Comparison of ENCODE assay signal across 19 cellular contexts in genomic region chr12:56896082-56896481, GRCh38. TPM values are rescaled to one million over a fixed set of nuclear protein-coding genes. Genes with fewer than 3 reads are reported as not detected.
DNase-seq lines count a peak whose midpoint lies in the region; ATAC-seq, FAIRE-seq and TF ChIP-seq lines count a peak whose summit lies in the region.
"Had no signal": no experiment of that assay in that cellular context is flagged by ENCODE, and none has a peak within 500 bp of the region (broad histone marks: within the 10 kb centered on the region; RNA-seq: fewer than 3 reads in every experiment).

No MANE protein-coding gene starts in this region.

- ATAC-seq in A549, result no peak
- ATAC-seq in IMR-90 (ENCODE audit: low read depth), result no peak

- no peaks in the 10 kb centered on the region for H3K79me1 ChIP-seq in IMR-90 (ENCODE audit: low read depth in 1 of 2, low read length in 2 of 2)
- H3K79me1 ChIP-seq in trophoblast cell (ENCODE audit: low read length), result no peaks in the 10 kb centered on the region

- FAIRE-seq in A549 (lab: Jason Lieb, UNC), result no peak
- FAIRE-seq: GM12892 had no signal

- H2AK5ac ChIP-seq in IMR-90 (ENCODE audit: low read depth, low read length) (no peak overlapping the region), trophoblast cell (ENCODE audit: low read length) (no peak overlapping the region)

- WGBS in A549 (ENCODE audit: missing lambda C conversion rate), result 14% methylated on average over 1 of the region's 1 CpG
- 40% methylated on average over 1 of the region's 1 CpG; no CpG with 5 or more reads in 1 of the 2 experiments for WGBS in IMR-90 (ENCODE audit: extremely low coverage in 2 of 2, insufficient read length in 1 of 2), 2 experiments
- WGBS in esophagus muscularis mucosa, result 47% methylated on average over 1 of the region's 1 CpG
- WGBS in trophoblast cell (ENCODE audit: extremely low coverage, insufficient coverage, insufficient read length), result 100% methylated on average over 1 of the region's 1 CpG

- H3K9me3 ChIP-seq in A549 (no peaks in the 10 kb centered on the region), IMR-90 (ENCODE audit: control insufficient read depth, insufficient read depth, low read length) (peaks cover 11% of the 10 kb centered on the region), esophagus muscularis mucosa (peaks cover 0 to 16% (median 13%) of the 10 kb centered on the region in 4 donors), trophoblast cell (ENCODE audit: insufficient read depth, low read depth, low read length) (peaks cover 17% of the 10 kb centered on the region), Caco-2 (peaks cover 10% of the 10 kb centered on the region)

- BruUV-seq in IMR-90 (replicated peaks; lab: Mats Ljungman, UMichigan) (no TSS peak), Caco-2 (replicated peaks; lab: Mats Ljungman, UMichigan) (no TSS peak)

- intact Hi-C loops in IMR-90 (cut with micrococcal nuclease), result no loop called here
- intact Hi-C loops in esophagus muscularis mucosa (cut with DNase I), result no loop called here
- intact Hi-C loops in Caco-2 (cut with micrococcal nuclease; ENCODE audit: unreplicated experiment), result no loop called here

- H4K5ac ChIP-seq in IMR-90 (ENCODE audit: low read depth, low read length), result no peak overlapping the region

- H3K23ac ChIP-seq in IMR-90 (ENCODE audit: low read depth, low read length), result no peak overlapping the region
- H3K23ac ChIP-seq in trophoblast cell (ENCODE audit: low read length), result peak overlapping the region; percentile 92

- H3K4me3 ChIP-seq in A549, result no peak overlapping the region
- no peak overlapping the region for H3K4me3 ChIP-seq in IMR-90 (ENCODE audit: insufficient read depth, low read depth, low read length)
- H3K4me3 ChIP-seq in esophagus muscularis mucosa, result no peak overlapping the region
- peak overlapping the region; percentile 55 for H3K4me3 ChIP-seq in trophoblast cell (ENCODE audit: low read depth, low read length)
- H3K4me3 ChIP-seq in Caco-2 (ENCODE audit: low read depth, low read length), result no peak overlapping the region
- H3K4me3 ChIP-seq: BLaER1 treated with 17β-estradiol and CSF1 and Interleukin-3, amounts not matched to agents 10 nM and 100 nM; GM23248 had no signal

- POLR2A ChIA-PET in A549 (lab: Yijun Ruan, JAX) (no interaction called here), IMR-90 (lab: Charles Lee; ENCODE audit: unreplicated experiment) (no interaction called here), Caco-2 (lab: Charles Lee) (no interaction called here)

- in situ Hi-C loops in IMR-90 (cut with MboI; ENCODE audit: low sequenced_read_pairs), result no loop called here

- H4K20me1 ChIP-seq in IMR-90 (ENCODE audit: insufficient read depth, low read length), result no peaks in the 10 kb centered on the region
- H4K20me1 ChIP-seq: BLaER1 treated with 17β-estradiol and CSF1 and Interleukin-3, amounts not matched to agents 10 nM and 100 nM had no signal

- H3K27me3 Mint-ChIP-seq in Caco-2 (ENCODE audit: insufficient read depth, unreplicated experiment), result no peaks in the 10 kb centered on the region

- H2BK20ac ChIP-seq in IMR-90 (ENCODE audit: low read depth, low read length), result no peak overlapping the region

- no peak for DNase-seq in A549 (ENCODE audit: low read depth in 1 of 2, low spot score in 1 of 2)
- DNase-seq in IMR-90, result no peak
- peak; percentile 60 for DNase-seq in esophagus muscularis mucosa (ENCODE audit: extremely low spot score)
- no peak for DNase-seq in trophoblast cell
- no peak for DNase-seq in Caco-2
- DNase-seq in superior temporal gyrus (ENCODE audit: extremely low spot score), result no peak
- DNase-seq in GM19238 (ENCODE audit: insufficient read length, low spot score), result no peak
- DNase-seq: 8988T; ACHN; Calu3; CD4-positive, CD25-positive, alpha-beta regulatory T cell; DMS 273 treated with DMSO at 0.1 percent for 48 hours; DMS79; GM23248; H7 had no signal

- H2AK9ac ChIP-seq in IMR-90 (replicated peaks; ENCODE audit: low read depth, low read length, poor library complexity), result no peak overlapping the region

- H3K9ac ChIP-seq in IMR-90 (ENCODE audit: low read depth, low read length) (no peak overlapping the region), trophoblast cell (ENCODE audit: low read length) (no peak overlapping the region)
- H3K9ac ChIP-seq: BLaER1 treated with 17β-estradiol and CSF1 and Interleukin-3, amounts not matched to agents 10 nM and 100 nM; GM23248 had no signal

- peak overlapping the region; percentile 87 for H2BK5ac ChIP-seq in IMR-90 (ENCODE audit: low read depth, low read length, poor library complexity, severe bottlenecking)
- no peak overlapping the region for H2BK5ac ChIP-seq in trophoblast cell (ENCODE audit: low read depth, low read length, poor library complexity)

- no peak overlapping the region for H4K12ac ChIP-seq in trophoblast cell (ENCODE audit: low read depth, low read length)

- H3K4me3 Mint-ChIP-seq in Caco-2 (ENCODE audit: unreplicated experiment), result no peak overlapping the region
- H3K4me3 Mint-ChIP-seq: CD4-positive, CD25-positive, alpha-beta regulatory T cell had no signal

- no peak overlapping the region for H3K56ac ChIP-seq in IMR-90 (ENCODE audit: extremely low read depth, insufficient read depth, low read length)

- H2BK15ac ChIP-seq in IMR-90 (ENCODE audit: low read depth, low read length), result no peak overlapping the region

- H2BK120ac ChIP-seq in IMR-90 (ENCODE audit: low read depth, low read length) (no peak overlapping the region), trophoblast cell (ENCODE audit: insufficient read depth, low read length, poor library complexity) (no peak overlapping the region)

- H3K4ac ChIP-seq in IMR-90 (ENCODE audit: low read depth, low read length) (no peak overlapping the region), trophoblast cell (ENCODE audit: low read depth, low read length) (no peak overlapping the region)

- no peak overlapping the region for H3K14ac ChIP-seq in IMR-90 (replicated peaks; ENCODE audit: low read depth, low read length)
- H3K14ac ChIP-seq in trophoblast cell (ENCODE audit: low read length), result no peak overlapping the region

- H3K18ac ChIP-seq in IMR-90 (ENCODE audit: low read depth, low read length) (no peak overlapping the region), trophoblast cell (ENCODE audit: low read length) (no peak overlapping the region)

- CTCF ChIA-PET in A549 (lab: Yijun Ruan, JAX) (interaction anchor here (0.6 kb wide), 1 partner anchor 101 kb away, joined by 3 read pairs; no protein-coding TSS in a partner anchor), IMR-90 (lab: Yijun Ruan, JAX) (no interaction called here), Caco-2 (lab: Charles Lee) (no interaction called here)

- no peak overlapping the region for H4K91ac ChIP-seq in IMR-90 (ENCODE audit: insufficient read depth, low read depth, low read length)
- H4K91ac ChIP-seq in trophoblast cell (ENCODE audit: low read depth, low read length), result no peak overlapping the region

- TF ChIP-seq RAD21 in A549 (conservative IDR thresholded peaks at IDR 0.05 in 1 of 2, IDR thresholded peaks at IDR 0.05 in 1 of 2) (no peak), IMR-90 (IDR thresholded peaks at IDR 0.05; ENCODE audit: low read length) (no peak)

- no peak for TF ChIP-seq CTCF in A549 (IDR thresholded peaks at IDR 0.05)
- no peak for TF ChIP-seq CTCF in IMR-90 (conservative IDR thresholded peaks at IDR 0.05; ENCODE audit: low read depth, low read length)
- no peak for TF ChIP-seq CTCF in esophagus muscularis mucosa (IDR thresholded peaks at IDR 0.05)
- no peak for TF ChIP-seq CTCF in Caco-2 (IDR thresholded peaks at IDR 0.05; ENCODE audit: insufficient read depth in 1 of 2, low read depth in 1 of 2, low read length in 1 of 2, severe bottlenecking in 1 of 2, unreplicated experiment in 1 of 2)

- H3K9me1 ChIP-seq in IMR-90 (ENCODE audit: insufficient read depth, low read length), result peaks cover 5% of the 10 kb centered on the region

- peaks cover 13% of the 10 kb centered on the region for H3K9me3 Mint-ChIP-seq in Caco-2 (ENCODE audit: unreplicated experiment)

- no peaks in the 10 kb centered on the region for H3K79me2 ChIP-seq in trophoblast cell (ENCODE audit: control insufficient read depth, insufficient read depth, low read length, poor library complexity)

- no peak overlapping the region for H3K27ac ChIP-seq in A549
- no peak overlapping the region for H3K27ac ChIP-seq in IMR-90 (ENCODE audit: insufficient read depth, low read length)
- H3K27ac ChIP-seq in esophagus muscularis mucosa (replicated peaks in 1 of 4), result no peak overlapping the region
- no peak overlapping the region for H3K27ac ChIP-seq in trophoblast cell (ENCODE audit: low read depth, low read length)
- H3K27ac ChIP-seq: BLaER1 treated with 17β-estradiol and CSF1 and Interleukin-3, amounts not matched to agents 10 nM and 100 nM; GM23248 had no signal

- dilution Hi-C loops in IMR-90 (cut with HindIII; ENCODE audit: low sequenced_read_pairs, unreplicated experiment), result no loop called here

- H3K27ac Mint-ChIP-seq in Caco-2 (ENCODE audit: unreplicated experiment), result no peak overlapping the region

- no peak overlapping the region for H2BK12ac ChIP-seq in trophoblast cell (ENCODE audit: low read length)

- H3K4me2 ChIP-seq in A549 (no peak overlapping the region), IMR-90 (ENCODE audit: low read depth, low read length) (no peak overlapping the region), trophoblast cell (ENCODE audit: low read length) (no peak overlapping the region)
- H3K4me2 ChIP-seq: BLaER1 treated with 17β-estradiol and CSF1 and Interleukin-3, amounts not matched to agents 10 nM and 100 nM had no signal

- H3K36me3 Mint-ChIP-seq in Caco-2 (ENCODE audit: insufficient read depth, unreplicated experiment), result no peaks in the 10 kb centered on the region
- H3K36me3 Mint-ChIP-seq: CD4-positive, CD25-positive, alpha-beta regulatory T cell had no signal

- H4K8ac ChIP-seq in IMR-90 (ENCODE audit: low read depth in 2 of 2, low read length in 2 of 2), result no peak overlapping the region
- no peak overlapping the region for H4K8ac ChIP-seq in trophoblast cell (ENCODE audit: low read depth, low read length)

- H2AFZ ChIP-seq in IMR-90 (replicated peaks; ENCODE audit: low read length, poor library complexity) (no peak overlapping the region), trophoblast cell (ENCODE audit: insufficient read depth, low read length, poor library complexity) (no peak overlapping the region)
- H2AFZ ChIP-seq: GM23248 had no signal

- H3K27me3 ChIP-seq in IMR-90 (ENCODE audit: control insufficient read depth, insufficient read depth, low read length) (no peaks in the 10 kb centered on the region), esophagus muscularis mucosa (no peaks in the 10 kb centered on the region), trophoblast cell (ENCODE audit: insufficient read depth, low read length) (no peaks in the 10 kb centered on the region), Caco-2 (replicated peaks; ENCODE audit: control insufficient read depth, insufficient read depth, low read length) (no peaks in the 10 kb centered on the region)
- H3K27me3 ChIP-seq: BLaER1 treated with 17β-estradiol and CSF1 and Interleukin-3, amounts not matched to agents 10 nM and 100 nM had no signal

- H3K4me1 ChIP-seq in A549, result peaks cover 20% of the 10 kb centered on the region
- H3K4me1 ChIP-seq in IMR-90 (ENCODE audit: control insufficient read depth, insufficient read depth, low read length), result no peaks in the 10 kb centered on the region
- H3K4me1 ChIP-seq in esophagus muscularis mucosa, result no peaks in the 10 kb centered on the region
- no peaks in the 10 kb centered on the region for H3K4me1 ChIP-seq in trophoblast cell (ENCODE audit: control insufficient read depth in 1 of 2, insufficient read depth in 2 of 2, low read length in 2 of 2)
- H3K4me1 ChIP-seq in Caco-2, result no peaks in the 10 kb centered on the region
- H3K4me1 ChIP-seq: BLaER1 treated with 17β-estradiol and CSF1 and Interleukin-3, amounts not matched to agents 10 nM and 100 nM had no signal

- H3K4me1 Mint-ChIP-seq in Caco-2 (ENCODE audit: low read depth, unreplicated experiment), result no peaks in the 10 kb centered on the region
- H3K4me1 Mint-ChIP-seq: CD4-positive, CD25-positive, alpha-beta regulatory T cell had no signal

- TF ChIP-seq EP300 in A549 (IDR thresholded peaks at IDR 0.05), result no peak
- no peak for TF ChIP-seq EP300 in esophagus muscularis mucosa (IDR thresholded peaks at IDR 0.05)

- peak; percentile 3; the same call in 1 of the 2 replicates for TF ChIP-seq POLR2A in A549 (IDR thresholded peaks at IDR 0.05; ENCODE audit: low read length)
- no peak for TF ChIP-seq POLR2A in IMR-90 (IDR thresholded peaks at IDR 0.05; ENCODE audit: low read depth, low read length)
- no peak for TF ChIP-seq POLR2A in esophagus muscularis mucosa (IDR thresholded peaks at IDR 0.05; ENCODE audit: low read depth)

- H3K36me3 ChIP-seq in IMR-90 (ENCODE audit: control insufficient read depth, insufficient read depth, low read length) (no peaks in the 10 kb centered on the region), esophagus muscularis mucosa (no peaks in the 10 kb centered on the region), trophoblast cell (ENCODE audit: control insufficient read depth in 1 of 2, insufficient read depth in 2 of 2, low read length in 2 of 2) (no peaks in the 10 kb centered on the region), Caco-2 (ENCODE audit: control insufficient read depth, insufficient read depth, low read length) (no peaks in the 10 kb centered on the region)

RNA-seq across cellular contexts. Expression of gene SDR9C7, which starts 38.1 kb away (rescaled TPM):
- polyA plus RNA-seq in A549 (2011; rRNA removed), result 0.13 TPM in 1 of 2 replicates, not detected in the other
- polyA plus RNA-seq in A549 (2012; cell fraction: cytosol; rRNA removed), result 0.03 and 0.05 TPM in 2 replicates
- 0.05 and 0.06 TPM in 2 replicates for polyA plus RNA-seq in A549 (2012; cell fraction: nucleus; rRNA removed)
- polyA plus RNA-seq in A549 (2017; fragmentation: RNase III; extraction: RNeasy Plus Mini Kit Qiagen cat#74134 plus additional on column Dnase treatment), result 0.05 TPM in 1 of 3 replicates, not detected in the others
- not detected in 2 replicates for polyA minus RNA-seq in A549 (2011; rRNA and poly(A)+ RNA removed)
- not detected in 2 replicates for total RNA-seq in IMR-90 (2012; rRNA removed)
- not detected in 2 replicates for polyA plus RNA-seq in IMR-90 (2012; rRNA removed)
- not detected in 2 replicates for polyA plus RNA-seq in IMR-90 (2012; cell fraction: cytosol; rRNA removed)
- polyA plus RNA-seq in IMR-90 (2012; cell fraction: nucleus; rRNA removed; ENCODE audit: low replicate concordance), result not detected in 2 replicates
- total RNA-seq in esophagus muscularis mucosa, result under 1 TPM in 2 of 4 donors, not detected in 2; 0.40 to 0.42 TPM
- 0.04 and 0.08 TPM in 2 replicates for polyA plus RNA-seq in trophoblast cell (2013)
- total RNA-seq in Caco-2 (2022), result not detected in 2 replicates
- total RNA-seq: Calu3; CD4-positive, CD25-positive, alpha-beta regulatory T cell; G401; GM23248; HT-29 had no signal
- polyA plus RNA-seq: CD4-positive, CD25-positive, alpha-beta regulatory T cell; GM23248 had no signal
